In the genomic region with DNA sequence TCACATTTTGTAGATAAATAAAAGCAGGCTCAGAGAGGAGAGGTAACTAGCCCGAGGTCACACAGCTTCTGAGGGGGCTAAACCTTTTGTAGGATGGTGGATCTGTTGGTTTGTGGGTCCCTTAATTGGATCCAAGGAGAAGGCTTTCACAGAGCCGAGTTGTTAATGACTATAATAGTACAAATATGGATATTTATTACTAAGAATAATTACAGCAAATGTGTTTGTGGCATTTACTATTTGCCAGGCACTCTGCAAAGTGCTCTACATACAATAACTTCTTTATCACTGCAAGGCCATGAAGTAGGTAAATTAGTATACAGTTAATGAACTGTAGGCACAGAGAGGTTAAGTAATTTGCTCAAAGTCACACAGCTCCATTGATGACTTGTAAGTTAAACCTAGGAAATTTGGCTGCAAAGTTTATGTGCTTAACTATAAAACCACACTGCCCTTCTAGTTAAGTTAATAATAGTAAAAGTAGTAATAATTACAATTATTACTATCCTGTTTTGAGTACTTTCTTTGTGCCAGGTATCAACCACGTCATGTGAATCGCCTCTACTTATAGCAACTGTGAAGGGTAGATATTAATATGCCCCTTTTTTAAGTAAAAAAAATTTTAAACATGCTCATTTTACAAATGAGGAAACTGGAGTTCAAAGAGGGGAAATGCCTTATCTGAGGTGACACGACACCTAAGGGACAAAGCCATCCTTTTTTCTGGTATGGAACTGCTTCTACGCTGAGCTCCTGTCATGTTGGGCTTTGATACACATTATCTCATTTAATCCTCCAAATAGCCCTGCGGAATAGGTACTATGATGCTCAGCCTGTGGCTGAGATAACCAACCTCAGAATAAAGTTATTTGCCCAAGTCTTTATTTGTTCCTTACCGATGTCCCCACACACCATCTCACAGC, we compare ENCODE assay signal across 8 cellular contexts. TPM values are rescaled to one million over a fixed set of nuclear protein-coding genes. Genes with fewer than 3 reads are reported as not detected.
DNase-seq lines count a peak whose midpoint lies in the region; FAIRE-seq and TF ChIP-seq lines count a peak whose summit lies in the region.

No MANE protein-coding gene starts in this region.

- peaks cover 10% of the 10 kb centered on the region for H3F3A ChIP-seq in DOHH2 (ENCODE audit: control insufficient read depth, insufficient read depth)

- H3K9me2 ChIP-seq in DOHH2 (replicated peaks; ENCODE audit: control insufficient read depth, low read length) = no peaks in the 10 kb centered on the region

- H3K27me3 ChIP-seq in DOHH2 (ENCODE audit: control insufficient read depth, low read length) (peaks cover 58% of the 10 kb centered on the region), SJCRH30 (no peaks in the 10 kb centered on the region), parathyroid adenoma (ENCODE audit: control insufficient read depth, insufficient read depth, low read length) (no peaks in the 10 kb centered on the region)

- H4K20me1 ChIP-seq in DOHH2 (ENCODE audit: control insufficient read depth, insufficient read depth, low read depth, low read length) = 0 out of 2 replicates have a peak, but pooled peaks cover 4% of the 10 kb centered on the region

- H3K27ac ChIP-seq in DOHH2 (ENCODE audit: low read depth, low read length) (no peak overlapping the region), SJCRH30 (peak overlapping the region; percentile 97), epithelial cell of prostate (peak overlapping the region; percentile 98), parathyroid adenoma (peak overlapping the region; percentile 97)

- FAIRE-seq in GM19239 (lab: Jason Lieb, UNC) = no peak

- no peaks in the 10 kb centered on the region for H3K9me3 ChIP-seq in DOHH2 (ENCODE audit: control insufficient read depth, insufficient read depth, low read length)
- no peaks in the 10 kb centered on the region for H3K9me3 ChIP-seq in SJCRH30 (replicated peaks)
- H3K9me3 ChIP-seq in parathyroid adenoma (ENCODE audit: control insufficient read depth, low read length) = no peaks in the 10 kb centered on the region

- peak overlapping the region; percentile 87 for H3K4me2 ChIP-seq in DOHH2 (ENCODE audit: low read length)
- peak overlapping the region; percentile 68 for H3K4me2 ChIP-seq in parathyroid adenoma (ENCODE audit: low read length)

- H3K4me3 ChIP-seq in DOHH2 (ENCODE audit: low read length) = peak overlapping the region; percentile 65
- H3K4me3 ChIP-seq in SJCRH30 = peak overlapping the region; percentile 52
- peak overlapping the region; percentile 19 for H3K4me3 ChIP-seq in parathyroid adenoma (ENCODE audit: low read depth, low read length)

- peak overlapping the region; percentile 70 for H2AFZ ChIP-seq in parathyroid adenoma

- no peaks in the 10 kb centered on the region for H3K79me2 ChIP-seq in DOHH2 (ENCODE audit: control insufficient read depth, low read length)
- H3K79me2 ChIP-seq in parathyroid adenoma = peaks cover 11% of the 10 kb centered on the region

- no peak for TF ChIP-seq CTCF in DOHH2 (IDR thresholded peaks at IDR 0.05; ENCODE audit: low read depth, low read length, poor library complexity, severe bottlenecking)
- no peak for TF ChIP-seq CTCF in parathyroid adenoma (IDR thresholded peaks at IDR 0.05)

- H3K36me3 ChIP-seq in DOHH2 (ENCODE audit: control insufficient read depth, low read length) (peaks cover 4% of the 10 kb centered on the region; the same call in 1 of the 2 replicates), SJCRH30 (no peaks in the 10 kb centered on the region), parathyroid adenoma (ENCODE audit: control insufficient read depth, insufficient read depth, low read length) (no peaks in the 10 kb centered on the region)

- no peak overlapping the region for H3K9ac ChIP-seq in parathyroid adenoma

- DNase-seq in SJCRH30 = no peak
- no peak for DNase-seq in epithelial cell of prostate (ENCODE audit: low read depth, low spot score)
- no peak for DNase-seq in GM19239 (ENCODE audit: insufficient read length, low spot score)
- DNase-seq in SKM-1 treated with dmso at 0.1 percent for 144 hours (lab: John Stamatoyannopoulos, UW; ENCODE audit: unreplicated experiment) = no peak
- no peak for DNase-seq in activated CD4-positive, CD25-positive, alpha-beta regulatory T cell (lab: John Stamatoyannopoulos, UW)
- DNase-seq in cortex of kidney (lab: John Stamatoyannopoulos, UW) = no peak

- peaks cover 27% of the 10 kb centered on the region for H3K4me1 ChIP-seq in DOHH2 (ENCODE audit: control insufficient read depth, low read length)
- peaks cover 36% of the 10 kb centered on the region for H3K4me1 ChIP-seq in SJCRH30
- H3K4me1 ChIP-seq in parathyroid adenoma = peaks cover 14% of the 10 kb centered on the region

RNA-seq across cellular contexts. Expression of gene BHLHE40, which starts 8.4 kb away (rescaled TPM):
- 6.3 and 10.8 TPM in 2 replicates for total RNA-seq in SJCRH30 (2014; rRNA removed; shearing (Covaris generic))
